7 cellular contexts compared by ENCODE assay signal in the genomic region with DNA sequence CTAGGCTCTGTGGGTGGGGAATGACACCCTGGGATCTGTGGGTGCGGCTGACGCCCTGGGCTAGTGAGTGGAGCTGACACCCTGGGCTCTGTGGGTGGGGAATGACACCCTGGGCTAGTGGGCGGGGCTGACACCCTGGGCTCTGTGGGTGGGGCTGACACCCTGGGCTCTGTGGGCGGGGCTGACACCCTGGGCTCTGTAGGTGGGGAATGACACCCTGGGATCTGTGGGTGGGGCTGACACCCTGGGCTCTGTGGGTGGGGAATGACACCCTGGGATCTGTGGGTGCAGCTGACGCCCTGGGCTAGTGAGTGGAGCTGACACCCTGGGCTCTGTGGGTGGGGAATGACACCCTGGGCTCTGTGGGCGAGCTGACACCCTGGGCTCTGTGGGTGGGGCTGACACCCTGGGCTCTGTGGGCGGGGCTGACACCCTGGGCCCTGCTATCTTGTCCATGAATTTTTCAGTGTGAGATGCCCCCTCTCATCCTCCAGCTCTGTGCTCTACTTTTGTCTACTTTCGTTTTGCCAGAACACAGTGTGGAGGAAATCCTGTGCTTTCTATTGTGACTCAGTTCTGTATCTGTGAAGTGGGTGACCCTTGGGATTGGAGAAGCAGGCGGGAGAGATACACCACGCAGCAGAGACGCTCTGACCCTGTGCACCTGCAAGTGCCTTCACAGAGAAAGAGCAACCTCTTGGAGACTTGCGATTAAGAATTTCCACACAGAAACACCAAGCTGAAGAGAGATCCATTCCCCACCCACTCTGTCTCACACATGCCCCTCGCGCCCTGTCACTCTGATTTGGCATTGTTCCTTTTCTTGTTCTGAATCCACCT.
DNase-seq lines count a peak whose midpoint lies in the region; TF ChIP-seq lines count a peak whose summit lies in the region.
"Not testable (repeated sequence)": the region's sequence is repeated elsewhere in the genome, so short reads cannot be mapped to it uniquely, and the experiment has no call there.

No MANE protein-coding gene starts in this region.

- not testable (repeated sequence) for H3K36me3 Mint-ChIP-seq in activated naive CD8-positive, alpha-beta T cell; nephron progenitor cell (ENCODE audit: low read depth)

- H3K27me3 Mint-ChIP-seq in activated naive CD8-positive, alpha-beta T cell; nephron progenitor cell (ENCODE audit: low read depth, poor library complexity): not testable (repeated sequence)

- not testable (repeated sequence) for TF ChIP-seq POLR2A in esophagus squamous epithelium (IDR thresholded peaks at IDR 0.05)

- DNase-seq in T-helper 9 cell, result peak; percentile 60
- peak; percentile 60 for DNase-seq in activated T-cell treated with anti-CD3 and anti-CD28 coated beads, Interleukin-2, amount 50 U/mL, for 1 hour
- not testable (repeated sequence) for DNase-seq in esophagus squamous epithelium (lab: John Stamatoyannopoulos, UW); nephron progenitor cell
- DNase-seq in stimulated activated CD8-positive, alpha-beta memory T cell treated with anti-CD3 and anti-CD28 coated beads, Interleukin-15, amount 100 ng/mL, for 4 hours (ENCODE audit: low read depth in 2 of 2), result peak; percentile 39 to 45

- not testable (repeated sequence) for H3K9me3 Mint-ChIP-seq in activated naive CD8-positive, alpha-beta T cell (ENCODE audit: low read depth); nephron progenitor cell

- not testable (repeated sequence) for H3K36me3 ChIP-seq in HEK293 (ENCODE audit: control insufficient read depth in 2 of 2, insufficient read depth in 1 of 2, low read length in 2 of 2); esophagus squamous epithelium

- peak overlapping the region; percentile 54 for H3K4me3 Mint-ChIP-seq in activated naive CD8-positive, alpha-beta T cell
- H3K4me3 Mint-ChIP-seq in nephron progenitor cell, result peak overlapping the region; percentile 50

- peaks cover 14% of the 10 kb centered on the region for H3K4me1 Mint-ChIP-seq in activated naive CD8-positive, alpha-beta T cell (ENCODE audit: low read depth)
- peaks cover 78% of the 10 kb centered on the region for H3K4me1 Mint-ChIP-seq in nephron progenitor cell

- POLR2A ChIA-PET in HEK293 (lab: Yijun Ruan, JAX), result not testable (repeated sequence)

- peak overlapping the region; percentile 87 for H3K27ac Mint-ChIP-seq in activated naive CD8-positive, alpha-beta T cell
- H3K27ac Mint-ChIP-seq in nephron progenitor cell, result peak overlapping the region; percentile 98

- not testable (repeated sequence) for H3K27ac ChIP-seq in HEK293 (ENCODE audit: extremely low read depth, low read depth, low read length)
- H3K27ac ChIP-seq in esophagus squamous epithelium, result peak overlapping the region; percentile 11 to 80 (median 66)

- TF ChIP-seq CTCF in HEK293 (tag by site-specific recombination; IDR thresholded peaks at IDR 0.05); esophagus squamous epithelium (IDR thresholded peaks at IDR 0.05); nephron progenitor cell (IDR thresholded peaks at IDR 0.05): not testable (repeated sequence)

- not testable (repeated sequence) for H3K4me1 ChIP-seq in HEK293 (ENCODE audit: control insufficient read depth, insufficient read depth, low read length)
- H3K4me1 ChIP-seq in esophagus squamous epithelium, result peaks cover 6 to 50% (median 10%) of the 10 kb centered on the region in 3 donors

- CTCF ChIA-PET in HEK293 (lab: Yijun Ruan, JAX), result interaction anchor here (0.6 kb wide), 1 partner anchor 140 kb away, joined by 3 read pairs; no protein-coding TSS in a partner anchor

- H3K4me3 ChIP-seq in HEK293 (ENCODE audit: low read depth, low read length), result not testable (repeated sequence)
- peak overlapping the region in 1 of 4 donors; percentile 3 for H3K4me3 ChIP-seq in esophagus squamous epithelium

- H3K27me3 ChIP-seq in esophagus squamous epithelium, result peaks cover 0 to 31% (median 0%) of the 10 kb centered on the region in 4 donors

- intact Hi-C loops in esophagus squamous epithelium (cut with DNase I), result not testable (repeated sequence)

- H3K9me3 ChIP-seq in HEK293 (ENCODE audit: control insufficient read depth, insufficient read depth, low read depth, low read length); esophagus squamous epithelium: not testable (repeated sequence)

- WGBS in esophagus squamous epithelium, 2 donors, result 39 to 87% methylated on average over 4 to 10 of the region's 14 CpGs

TF ChIP-seq in HEK293, 187 proteins besides CTCF, POLR2A, EP300 and RAD21:
- TF ChIP-seq ZFHX2 (tag by site-specific recombination; conservative IDR thresholded peaks at IDR 0.05) (peak; percentile 31; the same call in 1 of the 2 replicates), EGR2 (tag by site-specific recombination; IDR thresholded peaks at IDR 0.05; ENCODE audit: low read depth) (peak; percentile 36; the same call in 1 of the 2 replicates)
